Comparison of ENCODE assay signal across 1 cellular context in genomic region chr11:117205211-117205818, GRCh38.
TF ChIP-seq lines count a peak whose summit lies in the region.

No MANE protein-coding gene starts in this region.

TF ChIP-seq in GM23338, 12 proteins besides CTCF, POLR2A, EP300 and RAD21 (continued from another document):
- TF ChIP-seq ZNF462 (CRISPR knock-in tag; IDR thresholded peaks at IDR 0.05) (no peak), ZNF114 (CRISPR knock-in tag; IDR thresholded peaks at IDR 0.05) (no peak), EZH2 (IDR thresholded peaks at IDR 0.05; ENCODE audit: low read depth, unreplicated experiment) (no peak), NANOG (IDR thresholded peaks at IDR 0.05; ENCODE audit: borderline replicate concordance) (no peak), JUNB (IDR thresholded peaks at IDR 0.05; ENCODE audit: unreplicated experiment) (no peak), ZNF331 (CRISPR knock-in tag; IDR thresholded peaks at IDR 0.05; ENCODE audit: low read depth) (no peak), REST (IDR thresholded peaks at IDR 0.05; ENCODE audit: unreplicated experiment) (no peak), STAT1 (IDR thresholded peaks at IDR 0.05; ENCODE audit: unreplicated experiment) (no peak), ETS1 (IDR thresholded peaks at IDR 0.05) (no peak)
